In genomic region chr20:3935295-3935955, GRCh38 we compare ENCODE assay signal across 10 cellular contexts. TPM values are rescaled to one million over a fixed set of nuclear protein-coding genes. Genes with fewer than 3 reads are reported as not detected.
DNase-seq lines count a peak whose midpoint lies in the region; ATAC-seq and TF ChIP-seq lines count a peak whose summit lies in the region.
"Had no signal": no experiment of that assay in that cellular context is flagged by ENCODE, and none has a peak within 500 bp of the region (broad histone marks: within the 10 kb centered on the region; RNA-seq: fewer than 3 reads in every experiment).

No MANE protein-coding gene starts in this region.

- 21 to 27% (median 25%) methylated on average over 6 of the region's 6 CpGs for WGBS in heart left ventricle, 4 donors

- intact Hi-C loops in heart left ventricle (cut with DNase I): loop anchor here in 2 of 10 donors (5.0 kb wide), 2 partner anchors 43 to 72 kb away; no protein-coding TSS in a partner anchor

- TF ChIP-seq CTCF in heart left ventricle (IDR thresholded peaks at IDR 0.05): no peak

- DNase-seq in DMS 273 (lab: John Stamatoyannopoulos, UW; ENCODE audit: unreplicated experiment): peak; percentile 89
- no peak for DNase-seq in T-helper 17 cell
- peak in 4 of 5 donors; percentile 70 to 74 (median 71) for DNase-seq in heart left ventricle
- no peak for DNase-seq in NCI-H1092 (lab: John Stamatoyannopoulos, UW)
- DNase-seq in NCI-H82 treated with DMSO at 0.1 percent for 48 hours (lab: John Stamatoyannopoulos, UW; ENCODE audit: unreplicated experiment): no peak
- DNase-seq in NCI-H526 treated with DMSO at 0.1 percent for 48 hours (lab: John Stamatoyannopoulos, UW): no peak
- DNase-seq: DMS153, occipital lobe had no signal

- H3K27ac ChIP-seq in heart left ventricle (peak overlapping the region in 11 of 12 donors; percentile 53 to 85 (median 67)), subcutaneous abdominal adipose tissue (ENCODE audit: low read depth, low read length) (peak overlapping the region; percentile 18)

- peaks cover 5% of the 10 kb centered on the region for H3K36me3 Mint-ChIP-seq in T-helper 17 cell (ENCODE audit: low read depth)

- H3K4me3 ChIP-seq in heart left ventricle (peak overlapping the region in 3 of 12 donors; percentile 14 to 38 (median 24)), subcutaneous abdominal adipose tissue (ENCODE audit: low read depth in 1 of 5, low read length in 5 of 5) (peak overlapping the region in 2 of 5 donors; percentile 15 to 30)

- peaks cover 10% of the 10 kb centered on the region for H3K4me1 Mint-ChIP-seq in T-helper 17 cell

- H3K9me3 ChIP-seq in T-helper 17 cell (ENCODE audit: control insufficient read depth, low read length, poor library complexity, severe bottlenecking): peaks cover 3% of the 10 kb centered on the region
- peaks cover 0 to 4% (median 0%) of the 10 kb centered on the region in 12 donors for H3K9me3 ChIP-seq in heart left ventricle
- H3K9me3 ChIP-seq in subcutaneous abdominal adipose tissue (ENCODE audit: control insufficient read depth in 5 of 5, low read length in 5 of 5): peaks cover 0 to 5% (median 0%) of the 10 kb centered on the region in 5 donors

- no peak for TF ChIP-seq POLR2A in heart left ventricle (IDR thresholded peaks at IDR 0.05)

- H3K4me1 ChIP-seq in heart left ventricle (peaks cover 8 to 51% (median 39%) of the 10 kb centered on the region in 12 donors), subcutaneous abdominal adipose tissue (ENCODE audit: control insufficient read depth in 5 of 5, insufficient read depth in 5 of 5, low read length in 5 of 5) (peaks cover 7 to 39% (median 31%) of the 10 kb centered on the region in 5 donors)

- H3K4me3 Mint-ChIP-seq in T-helper 17 cell: no peak overlapping the region

- H3K27me3 Mint-ChIP-seq in T-helper 17 cell: no peaks in the 10 kb centered on the region

- H3K36me3 ChIP-seq in heart left ventricle (peaks cover 0 to 21% (median 0%) of the 10 kb centered on the region in 9 donors), subcutaneous abdominal adipose tissue (ENCODE audit: control insufficient read depth in 5 of 5, insufficient read depth in 5 of 5, low read length in 5 of 5) (peaks cover 0 to 4% (median 0%) of the 10 kb centered on the region in 5 donors)

- no peak for ATAC-seq in T-helper 17 cell
- ATAC-seq in heart left ventricle: peak; percentile 78 to 90 (median 85)
- no peak for ATAC-seq in HG03175 (IDR thresholded peaks at IDR 0.05; ENCODE audit: unreplicated experiment)

- H3K9ac ChIP-seq in subcutaneous abdominal adipose tissue (ENCODE audit: low read length in 5 of 5): peak overlapping the region in 1 of 5 donors; percentile 18

- H3K27me3 ChIP-seq in heart left ventricle (no peaks in the 10 kb centered on the region), subcutaneous abdominal adipose tissue (ENCODE audit: control insufficient read depth in 5 of 5, insufficient read depth in 4 of 5, low read length in 5 of 5) (no peaks in the 10 kb centered on the region)

- H3K27ac Mint-ChIP-seq in T-helper 17 cell: peak overlapping the region; percentile 5

RNA-seq across cellular contexts. Expression of gene PANK2, which starts 46.2 kb away (rescaled TPM):
- total RNA-seq in T-helper 17 cell (10 to 100 TPM; 47.2 to 53.0 TPM), heart left ventricle (10 to 100 TPM; 15.9 to 28.9 (median 18.1) TPM)
- polyA plus RNA-seq in heart left ventricle: 10 to 100 TPM; 13.9 to 24.2 TPM

Comparison
In these comparisons a context has a peak if more than half of its experiments do, and no peak if none do; other contexts are left out.
1. DNase-seq: peak in DMS 273 (single experiment) and heart left ventricle (4 of 5); none in T-helper 17 cell (0 of 3), NCI-H1092 (single experiment), NCI-H82 treated with DMSO at 0.1 percent for 48 hours (single experiment) and NCI-H526 treated with DMSO at 0.1 percent for 48 hours (single experiment).
2. ATAC-seq: peak in heart left ventricle (4 of 4); none in T-helper 17 cell (single experiment) and HG03175 (single experiment).